In the genomic region with DNA sequence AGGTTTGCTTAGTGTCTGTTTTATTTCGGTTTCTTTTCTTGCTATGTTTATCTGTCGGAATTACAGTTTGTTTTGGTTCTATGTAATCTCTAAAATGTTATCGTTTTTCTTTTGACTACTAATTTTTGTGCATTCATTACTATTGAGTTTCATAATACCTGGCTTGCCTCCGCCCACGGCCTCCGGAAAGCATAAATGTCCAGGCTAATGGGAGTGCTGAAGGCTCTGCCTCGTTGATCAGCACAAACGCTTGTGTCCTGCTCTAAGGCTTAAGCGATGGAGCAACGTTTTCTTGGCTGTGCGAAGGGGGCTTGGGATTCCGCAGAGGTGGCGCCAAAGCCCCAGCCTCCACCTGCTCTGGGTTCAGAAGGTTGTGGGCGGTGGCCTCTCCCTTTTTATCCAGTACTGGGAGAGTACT, we compare ENCODE assay signal across 8 cellular contexts. TPM values are rescaled to one million over a fixed set of nuclear protein-coding genes. Genes with fewer than 3 reads are reported as not detected.
A peak's percentile ranks its signal among the peaks of the same experiment; 100 is the strongest.
DNase-seq lines count a peak whose midpoint lies in the region; ATAC-seq and TF ChIP-seq lines count a peak whose summit lies in the region.

No MANE protein-coding gene starts in this region.

- no peak for TF ChIP-seq CTCF in suprapubic skin (IDR thresholded peaks at IDR 0.05)

- H3K36me3 ChIP-seq in HAP-1 (replicated peaks) (no peaks in the 10 kb centered on the region), suprapubic skin (no peaks in the 10 kb centered on the region)

- peak overlapping the region; percentile 99 for H3K27ac Mint-ChIP-seq in activated naive CD4-positive, alpha-beta T cell treated with anti-CD3 and anti-CD28 coated beads, Interleukin-2, amount 50 U/mL, for 72 hours

- H3K9me3 Mint-ChIP-seq in activated naive CD4-positive, alpha-beta T cell treated with anti-CD3 and anti-CD28 coated beads, Interleukin-2, amount 50 U/mL, for 72 hours, result no peaks in the 10 kb centered on the region

- H3K4me1 ChIP-seq in HAP-1 (peaks cover 6% of the 10 kb centered on the region), suprapubic skin (peaks cover 35% of the 10 kb centered on the region)

- TF ChIP-seq EP300 in suprapubic skin (IDR thresholded peaks at IDR 0.05), result no peak

- WGBS in suprapubic skin, result 22% methylated on average over 14 of the region's 14 CpGs

- H3K27ac ChIP-seq in suprapubic skin, result peak overlapping the region; percentile 97

- H3K4me3 ChIP-seq in HAP-1, result peak overlapping the region; percentile 56
- peak overlapping the region; percentile 57 for H3K4me3 ChIP-seq in suprapubic skin

- peak in 1 of 2 donors; percentile 13 for ATAC-seq in activated naive CD4-positive, alpha-beta T cell treated with anti-CD3 and anti-CD28 coated beads, Interleukin-2, amount 50 U/mL, for 72 hours
- ATAC-seq in left lobe of liver, result peak; percentile 5

- in situ Hi-C loops in HAP-1 (cut with MboI; ENCODE audit: low sequenced_read_pairs), result no loop called here

- H3K9me3 ChIP-seq in HAP-1 (no peaks in the 10 kb centered on the region), suprapubic skin (no peaks in the 10 kb centered on the region)

- no peak for TF ChIP-seq POLR2A in suprapubic skin (IDR thresholded peaks at IDR 0.05)

- DNase-seq in NCI-H187 (lab: John Stamatoyannopoulos, UW) (peak; percentile 67 to 95), NCI-H187 treated with DMSO at 0.1 percent for 48 hours (lab: John Stamatoyannopoulos, UW) (no peak), HAP-1 (ENCODE audit: low spot score in 2 of 2) (peak; percentile 41 to 66), NCI-H1105 (lab: John Stamatoyannopoulos, UW) (peak; percentile 70), left lobe of liver (ENCODE audit: low spot score) (no peak), suprapubic skin (ENCODE audit: low spot score in 2 of 2) (no peak), hypothalamus (lab: John Stamatoyannopoulos, UW) (no peak)
- DNase-seq in activated naive CD4-positive, alpha-beta T cell treated with anti-CD3 and anti-CD28 coated beads, Interleukin-2, amount 50 U/mL, for 72 hours (ENCODE audit: low spot score in 2 of 2), result no peak

- H3K36me3 Mint-ChIP-seq in activated naive CD4-positive, alpha-beta T cell treated with anti-CD3 and anti-CD28 coated beads, Interleukin-2, amount 50 U/mL, for 72 hours, result peaks cover 0 to 6% of the 10 kb centered on the region in 2 donors

- H3K27me3 ChIP-seq in HAP-1 (ENCODE audit: low read depth) (no peaks in the 10 kb centered on the region), suprapubic skin (peaks cover 59% of the 10 kb centered on the region)

RNA-seq across cellular contexts. Expression of gene ANXA2R, which starts 19.8 kb away (rescaled TPM):
- total RNA-seq in activated naive CD4-positive, alpha-beta T cell treated with anti-CD3 and anti-CD28 coated beads, Interleukin-2, amount 50 U/mL, for 72 hours, result 1 to 10 TPM; 5.3 to 8.4 TPM
- total RNA-seq in left lobe of liver (0.35 TPM), suprapubic skin (1 to 10 TPM in 1 of 4 donors, under 1 TPM in 2, not detected in 1; 0.39 to 3.1 (median 0.89) TPM)

Comparison
In these comparisons a context has a peak if more than half of its experiments do, and no peak if none do; other contexts are left out.
1. DNase-seq: peak in NCI-H187 (2 of 2), HAP-1 (2 of 2) and NCI-H1105 (single experiment); none in NCI-H187 treated with DMSO at 0.1 percent for 48 hours (single experiment), activated naive CD4-positive, alpha-beta T cell treated with anti-CD3 and anti-CD28 coated beads, Interleukin-2, amount 50 U/mL, for 72 hours (0 of 2), left lobe of liver (single experiment), suprapubic skin (0 of 2) and hypothalamus (0 of 51).